Comparison of ENCODE assay signal across 14 cellular contexts in genomic region chr5:72587909-72588308, GRCh38.
DNase-seq lines count a peak whose midpoint lies in the region; TF ChIP-seq lines count a peak whose summit lies in the region.
"Had no signal": no experiment of that assay in that cellular context is flagged by ENCODE, and none has a peak within 500 bp of the region (broad histone marks: within the 10 kb centered on the region; RNA-seq: fewer than 3 reads in every experiment).

No MANE protein-coding gene starts in this region.

- no peaks in the 10 kb centered on the region for H3K36me3 ChIP-seq in BLaER1 treated with 17β-estradiol and CSF1 and Interleukin-3, amounts not matched to agents 10 nM and 100 nM
- no peaks in the 10 kb centered on the region for H3K36me3 ChIP-seq in colonic mucosa
- H3K36me3 ChIP-seq: Peyer's patch had no signal

- peaks cover 19% of the 10 kb centered on the region for H3K4me1 Mint-ChIP-seq in mesothelial cell of epicardium
- H3K4me1 Mint-ChIP-seq: activated CD4-positive, alpha-beta T cell treated with anti-CD3 and anti-CD28 coated beads, Interleukin-2, amount 10 ng/mL, durations not matched to agents 24 days and 14 days had no signal

- H3K27ac ChIP-seq in BLaER1 treated with 17β-estradiol and CSF1 and Interleukin-3, amounts not matched to agents 10 nM and 100 nM = peak overlapping the region in 8 of 11 experiments; percentile 5 to 70 (median 46); a peak in 15 of 22 replicates
- H3K27ac ChIP-seq in colonic mucosa = no peak overlapping the region
- H3K27ac ChIP-seq: Peyer's patch, psoas muscle had no signal

- no peak for TF ChIP-seq CTCF in choroid plexus epithelial cell (conservative IDR thresholded peaks at IDR 0.05; ENCODE audit: low read depth, low read length)
- TF ChIP-seq CTCF in mesothelial cell of epicardium (IDR thresholded peaks at IDR 0.05; ENCODE audit: unreplicated experiment) = no peak
- no peak for TF ChIP-seq CTCF in colonic mucosa (IDR thresholded peaks at IDR 0.05)

- H3K4me1 ChIP-seq in BLaER1 treated with 17β-estradiol and CSF1 and Interleukin-3, amounts not matched to agents 10 nM and 100 nM = peaks cover 15 to 33% (median 26%) of the 10 kb centered on the region in 10 experiments; a peak in 19 of 20 replicates
- no peaks in the 10 kb centered on the region for H3K4me1 ChIP-seq in colonic mucosa
- H3K4me1 ChIP-seq: Peyer's patch, psoas muscle had no signal

- peak overlapping the region; percentile 13 for H3K27ac Mint-ChIP-seq in mesothelial cell of epicardium
- H3K27ac Mint-ChIP-seq: activated CD4-positive, alpha-beta T cell treated with anti-CD3 and anti-CD28 coated beads, Interleukin-2, amount 10 ng/mL, durations not matched to agents 24 days and 14 days; activated T-cell treated with anti-CD3 and anti-CD28 coated beads, Interleukin-2, amount 50 U/mL, for 24 hours had no signal

- H3K27me3 ChIP-seq in BLaER1 treated with 17β-estradiol and CSF1 and Interleukin-3, amounts not matched to agents 10 nM and 100 nM = no peaks in the 10 kb centered on the region
- no peaks in the 10 kb centered on the region for H3K27me3 ChIP-seq in colonic mucosa
- H3K27me3 ChIP-seq: Peyer's patch had no signal

- H3K27me3 Mint-ChIP-seq in mesothelial cell of epicardium (ENCODE audit: low read depth) = no peaks in the 10 kb centered on the region

- DNase-seq in HT1080 (ENCODE audit: low read depth) = peak; percentile 3
- peak; percentile 43 for DNase-seq in choroid plexus epithelial cell (ENCODE audit: low read depth)
- no peak for DNase-seq in mesothelial cell of epicardium (ENCODE audit: low spot score in 2 of 2, unreplicated experiment in 2 of 2)
- DNase-seq in NCI-H345 treated with DMSO at 0.1 percent for 48 hours (lab: John Stamatoyannopoulos, UW; ENCODE audit: unreplicated experiment) = no peak
- no peak for DNase-seq in LoVo (ENCODE audit: low spot score)
- DNase-seq in DMS 273 (lab: John Stamatoyannopoulos, UW; ENCODE audit: unreplicated experiment) = no peak
- DNase-seq in colonic mucosa = no peak
- DNase-seq: activated CD4-positive, alpha-beta T cell treated with anti-CD3 and anti-CD28 coated beads, Interleukin-2, amount 10 ng/mL, durations not matched to agents 24 days and 14 days; activated T-cell treated with anti-CD3 and anti-CD28 coated beads, Interleukin-2, amount 50 U/mL, for 24 hours; AML-193; NCI-H226; Peyer's patch; psoas muscle had no signal

- H3K36me3 Mint-ChIP-seq in mesothelial cell of epicardium = no peaks in the 10 kb centered on the region

- no peaks in the 10 kb centered on the region for H3K9me3 ChIP-seq in BLaER1 treated with 17β-estradiol and CSF1 and Interleukin-3, amounts not matched to agents 10 nM and 100 nM (replicated peaks in 1 of 11)
- no peaks in the 10 kb centered on the region for H3K9me3 ChIP-seq in colonic mucosa
- H3K9me3 ChIP-seq: Peyer's patch, psoas muscle had no signal

- peak overlapping the region; percentile 11 to 62 (median 45); a peak in 21 of 22 replicates for H3K4me2 ChIP-seq in BLaER1 treated with 17β-estradiol and CSF1 and Interleukin-3, amounts not matched to agents 10 nM and 100 nM

- H3K9ac ChIP-seq in BLaER1 treated with 17β-estradiol and CSF1 and Interleukin-3, amounts not matched to agents 10 nM and 100 nM = peak overlapping the region in 1 of 11 experiments; percentile 3; a peak in 1 of 22 replicates
- H3K9ac ChIP-seq in colonic mucosa (ENCODE audit: low read depth in 2 of 2, low read length in 2 of 2) = no peak overlapping the region

- H3K4me3 ChIP-seq in BLaER1 treated with 17β-estradiol and CSF1 and Interleukin-3, amounts not matched to agents 10 nM and 100 nM = no peak overlapping the region
- H3K4me3 ChIP-seq in choroid plexus epithelial cell (ENCODE audit: low read depth, low read length) (no peak overlapping the region), colonic mucosa (no peak overlapping the region)
- H3K4me3 ChIP-seq: Peyer's patch, psoas muscle had no signal

- intact Hi-C loops in colonic mucosa (cut with DNase I) = no loop called here

- no peak overlapping the region for H3K4me3 Mint-ChIP-seq in mesothelial cell of epicardium
- H3K4me3 Mint-ChIP-seq: activated CD4-positive, alpha-beta T cell treated with anti-CD3 and anti-CD28 coated beads, Interleukin-2, amount 10 ng/mL, durations not matched to agents 24 days and 14 days; activated T-cell treated with anti-CD3 and anti-CD28 coated beads, Interleukin-2, amount 50 U/mL, for 24 hours had no signal

- H3K9me3 Mint-ChIP-seq in mesothelial cell of epicardium = peaks cover 4% of the 10 kb centered on the region
- H3K9me3 Mint-ChIP-seq: activated CD4-positive, alpha-beta T cell treated with anti-CD3 and anti-CD28 coated beads, Interleukin-2, amount 10 ng/mL, durations not matched to agents 24 days and 14 days; activated T-cell treated with anti-CD3 and anti-CD28 coated beads, Interleukin-2, amount 50 U/mL, for 24 hours had no signal

- no peaks in the 10 kb centered on the region for H4K20me1 ChIP-seq in BLaER1 treated with 17β-estradiol and CSF1 and Interleukin-3, amounts not matched to agents 10 nM and 100 nM

Comparison
In these comparisons a context has a peak if more than half of its experiments do, and no peak if none do; other contexts are left out.
1. DNase-seq: peak in HT1080 (single experiment) and choroid plexus epithelial cell (single experiment); none in mesothelial cell of epicardium (0 of 2), NCI-H345 treated with DMSO at 0.1 percent for 48 hours (single experiment), LoVo (single experiment), DMS 273 (single experiment) and colonic mucosa (single experiment).